Comparison of ENCODE assay signal across 8 cellular contexts in the genomic region with DNA sequence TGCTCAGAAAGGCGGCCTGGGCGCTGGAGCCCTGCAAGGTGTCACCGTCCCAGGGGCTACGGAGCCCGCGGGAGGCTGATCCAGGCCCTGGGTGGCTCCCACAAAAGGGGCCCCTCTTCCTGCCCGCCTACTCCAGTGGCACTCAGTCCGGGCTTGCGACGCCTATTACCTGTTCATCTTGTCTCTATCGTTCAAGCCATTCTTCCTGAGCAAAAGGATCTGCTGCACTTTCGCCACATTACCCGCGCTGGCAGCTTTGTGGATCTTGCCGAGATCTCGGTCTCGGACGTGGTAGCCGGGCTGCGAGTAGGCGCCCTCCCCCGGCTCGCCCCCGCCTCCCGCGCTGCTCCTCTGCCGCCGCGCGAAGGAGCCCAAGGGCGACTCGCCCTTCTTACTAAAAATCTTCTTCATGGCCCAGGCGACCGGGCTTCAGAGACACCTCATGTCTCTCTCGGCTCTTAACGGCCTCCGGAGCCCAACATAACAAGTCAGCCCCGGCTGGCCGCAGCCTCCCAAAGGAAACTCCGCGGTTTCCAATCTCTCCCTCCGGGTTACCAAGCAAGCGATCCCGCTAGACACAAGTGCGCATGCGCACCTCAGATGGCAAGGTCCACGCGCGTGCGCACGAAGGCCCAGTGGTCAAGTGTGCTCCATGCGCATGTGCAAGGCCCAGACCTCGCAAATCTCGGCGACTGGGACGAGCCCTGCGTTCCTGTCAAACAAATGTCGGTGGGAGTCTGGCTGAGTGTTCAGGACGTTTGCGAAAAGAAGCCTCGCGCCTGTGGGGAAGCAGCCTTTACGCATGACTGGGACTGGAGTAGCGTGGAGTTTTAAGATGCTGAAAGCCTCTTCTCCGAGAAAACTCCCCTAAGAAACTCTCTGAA. TPM values are rescaled to one million over a fixed set of nuclear protein-coding genes. Genes with fewer than 3 reads are reported as not detected.
DNase-seq lines count a peak whose midpoint lies in the region; ATAC-seq and TF ChIP-seq lines count a peak whose summit lies in the region.

ANKRD26 (minus strand) TSS at position 579 of the 884 bp plus-strand sequence; CDS start at position 411, 168 bp downstream.

- no peaks in the 10 kb centered on the region for H3K9me2 ChIP-seq in GM23248 (ENCODE audit: insufficient read depth)

- peaks cover 32% of the 10 kb centered on the region for H3K79me2 ChIP-seq in GM23248 (ENCODE audit: insufficient read depth)

- peaks cover 14% of the 10 kb centered on the region for H3K36me3 Mint-ChIP-seq in activated T-helper 17 cell treated with anti-CD3 and anti-CD28 coated beads, Interleukin-2, amount 50 U/mL, for 72 hours (ENCODE audit: low read depth)
- peaks cover 0 to 15% (median 4%) of the 10 kb centered on the region in 5 donors for H3K36me3 Mint-ChIP-seq in naive thymus-derived CD4-positive, alpha-beta T cell
- no peaks in the 10 kb centered on the region for H3K36me3 Mint-ChIP-seq in stimulated activated memory B cell treated with anti-CD40 and anti-IgM and Interleukin-4, amounts not matched to agents 10 μg/mL and 1 μg/mL and 100 μg/mL, for 72 hours

- peaks cover 23% of the 10 kb centered on the region for H3K4me1 Mint-ChIP-seq in activated T-helper 17 cell treated with anti-CD3 and anti-CD28 coated beads, Interleukin-2, amount 50 U/mL, for 72 hours
- peaks cover 30 to 64% (median 51%) of the 10 kb centered on the region in 7 donors for H3K4me1 Mint-ChIP-seq in naive thymus-derived CD4-positive, alpha-beta T cell
- peaks cover 42% of the 10 kb centered on the region for H3K4me1 Mint-ChIP-seq in stimulated activated memory B cell treated with anti-CD40 and anti-IgM and Interleukin-4, amounts not matched to agents 10 μg/mL and 1 μg/mL and 100 μg/mL, for 72 hours

- no peak for TF ChIP-seq CTCF in fibroblast of mammary gland (conservative IDR thresholded peaks at IDR 0.05; ENCODE audit: control insufficient read depth, insufficient read depth, low read depth, low read length)

- peak within 1 kb of the TSS; percentile 88 for H3K4me3 ChIP-seq in GM23248
- peak within 1 kb of the TSS; percentile 86 for H3K4me3 ChIP-seq in fibroblast of mammary gland (ENCODE audit: control insufficient read depth, low read depth, low read length)
- peak within 1 kb of the TSS; percentile 89 for H3K4me3 ChIP-seq in naive thymus-derived CD4-positive, alpha-beta T cell (ENCODE audit: low read length)

- H3K4me1 ChIP-seq in GM23248 (ENCODE audit: insufficient read depth) = 0 out of 2 replicates have a peak, but pooled peaks cover 6% of the 10 kb centered on the region
- peaks cover 18 to 28% of the 10 kb centered on the region in 2 donors for H3K4me1 ChIP-seq in naive thymus-derived CD4-positive, alpha-beta T cell (ENCODE audit: control insufficient read depth in 2 of 2, insufficient read depth in 2 of 2, low read length in 2 of 2)

- H3K9me3 ChIP-seq in GM23248 (ENCODE audit: low read depth) = no peaks in the 10 kb centered on the region
- H3K9me3 ChIP-seq in naive thymus-derived CD4-positive, alpha-beta T cell (ENCODE audit: control insufficient read depth in 2 of 3, low read length in 3 of 3) = no peaks in the 10 kb centered on the region

- H3F3A ChIP-seq in GM23248 (ENCODE audit: insufficient read depth) = 0 out of 2 replicates have a peak, but pooled peaks cover 11% of the 10 kb centered on the region

- H2AFZ ChIP-seq in GM23248 = peak within 1 kb of the TSS; percentile 97

- CTCF ChIA-PET in naive thymus-derived CD4-positive, alpha-beta T cell (lab: Charles Lee) = interaction anchor here (1.3 kb wide), 1 partner anchor 54 kb away, joined by 3 read pairs; the partner anchor contains the start of gene YME1L1

- H3K4me2 ChIP-seq in GM23248 (ENCODE audit: unreplicated experiment) = peak within 1 kb of the TSS; percentile 87

- no peaks in the 10 kb centered on the region for H3K27me3 ChIP-seq in GM23248 (replicated peaks; ENCODE audit: insufficient read depth)
- H3K27me3 ChIP-seq in naive thymus-derived CD4-positive, alpha-beta T cell (ENCODE audit: control insufficient read depth in 2 of 2, insufficient read depth in 2 of 2, low read length in 2 of 2) = no peaks in the 10 kb centered on the region

- no peaks in the 10 kb centered on the region for H4K20me1 ChIP-seq in GM23248 (ENCODE audit: insufficient read depth)

- H3K9ac ChIP-seq in GM23248 = peak within 1 kb of the TSS; percentile 88

- H3K27ac Mint-ChIP-seq in activated T-helper 17 cell treated with anti-CD3 and anti-CD28 coated beads, Interleukin-2, amount 50 U/mL, for 72 hours = peak within 1 kb of the TSS; percentile 96
- H3K27ac Mint-ChIP-seq in naive thymus-derived CD4-positive, alpha-beta T cell = peak within 1 kb of the TSS; percentile 92 to 99 (median 98)
- peak within 1 kb of the TSS; percentile 89 for H3K27ac Mint-ChIP-seq in stimulated activated memory B cell treated with anti-CD40 and anti-IgM and Interleukin-4, amounts not matched to agents 10 μg/mL and 1 μg/mL and 100 μg/mL, for 72 hours

- in situ Hi-C loops in GM23248 (cut with MboI) = no loop called here

- WGBS in GM23248 (ENCODE audit: low coverage in 1 of 2, low lambda C conversion rate in 2 of 2, missing lambda C conversion rate in 2 of 2), 2 experiments = 1 to 2% methylated on average over 63 to 65 of the region's 65 CpGs

- H3K27me3 Mint-ChIP-seq in activated T-helper 17 cell treated with anti-CD3 and anti-CD28 coated beads, Interleukin-2, amount 50 U/mL, for 72 hours = no peaks in the 10 kb centered on the region
- peaks cover 0 to 2% (median 0%) of the 10 kb centered on the region in 5 donors for H3K27me3 Mint-ChIP-seq in naive thymus-derived CD4-positive, alpha-beta T cell
- no peaks in the 10 kb centered on the region for H3K27me3 Mint-ChIP-seq in stimulated activated memory B cell treated with anti-CD40 and anti-IgM and Interleukin-4, amounts not matched to agents 10 μg/mL and 1 μg/mL and 100 μg/mL, for 72 hours

- DNase-seq in Daoy (ENCODE audit: low read depth) (peak; percentile 97), GM23248 (peak; percentile 100), Kasumi-1 (lab: John Stamatoyannopoulos, UW) (peak; percentile 98), RKO (ENCODE audit: low spot score) (peak; percentile 99), fibroblast of mammary gland (ENCODE audit: low read depth) (peak; percentile 97)
- peak; percentile 92 to 97 (median 95) for DNase-seq in naive thymus-derived CD4-positive, alpha-beta T cell

- POLR2A ChIA-PET in naive thymus-derived CD4-positive, alpha-beta T cell (lab: Charles Lee) = interaction anchor here (0.6 to 5.3 kb wide), 5 partner anchors 23 to 1711 kb away, joined by 3 to 43 read pairs (median 5); partner anchors contain the start of genes MASTL and YME1L1

- H3K36me3 ChIP-seq in GM23248 (ENCODE audit: low read depth) = no peaks in the 10 kb centered on the region
- no peaks in the 10 kb centered on the region for H3K36me3 ChIP-seq in naive thymus-derived CD4-positive, alpha-beta T cell (ENCODE audit: control insufficient read depth in 2 of 3, insufficient read depth in 3 of 3, low read length in 3 of 3)

- H3K9me3 Mint-ChIP-seq in activated T-helper 17 cell treated with anti-CD3 and anti-CD28 coated beads, Interleukin-2, amount 50 U/mL, for 72 hours = no peaks in the 10 kb centered on the region
- peaks cover 0 to 13% (median 0%) of the 10 kb centered on the region in 11 donors for H3K9me3 Mint-ChIP-seq in naive thymus-derived CD4-positive, alpha-beta T cell
- no peaks in the 10 kb centered on the region for H3K9me3 Mint-ChIP-seq in stimulated activated memory B cell treated with anti-CD40 and anti-IgM and Interleukin-4, amounts not matched to agents 10 μg/mL and 1 μg/mL and 100 μg/mL, for 72 hours

- H3K27ac ChIP-seq in GM23248 = peak within 1 kb of the TSS; percentile 78
- peak within 1 kb of the TSS; percentile 84 for H3K27ac ChIP-seq in naive thymus-derived CD4-positive, alpha-beta T cell (ENCODE audit: low read depth, low read length)

- intact Hi-C loops in naive thymus-derived CD4-positive, alpha-beta T cell (cut with micrococcal nuclease) = loop anchor here (1.0 to 10.0 kb wide), 15 partner anchors 15 to 1433 kb away; partner anchors contain the start of genes ABI1 (in 1 of the 2), APBB1IP (in 1 of the 2), PDSS1 (in 1 of the 2) and RAB18 (in 1 of the 2)

- ATAC-seq in activated T-helper 17 cell treated with anti-CD3 and anti-CD28 coated beads, Interleukin-2, amount 50 U/mL, for 72 hours (replicated peaks) = peak; percentile 64
- peak; percentile 76 for ATAC-seq in naive thymus-derived CD4-positive, alpha-beta T cell
- ATAC-seq in stimulated activated memory B cell treated with anti-CD40 and anti-IgM and Interleukin-4, amounts not matched to agents 10 μg/mL and 1 μg/mL and 100 μg/mL, for 72 hours = peak; percentile 91

- peak within 1 kb of the TSS; percentile 90 for H3K4me3 Mint-ChIP-seq in activated T-helper 17 cell treated with anti-CD3 and anti-CD28 coated beads, Interleukin-2, amount 50 U/mL, for 72 hours
- H3K4me3 Mint-ChIP-seq in naive thymus-derived CD4-positive, alpha-beta T cell = peak within 1 kb of the TSS; percentile 86 to 97 (median 92)
- peak within 1 kb of the TSS; percentile 90 for H3K4me3 Mint-ChIP-seq in stimulated activated memory B cell treated with anti-CD40 and anti-IgM and Interleukin-4, amounts not matched to agents 10 μg/mL and 1 μg/mL and 100 μg/mL, for 72 hours

RNA-seq across cellular contexts. Expression of gene ANKRD26, which starts in this region (rescaled TPM):
- 4.2 and 5.1 TPM in 2 replicates for total RNA-seq in Daoy (2014; rRNA removed; shearing (Covaris generic))
- 5.4 and 5.6 TPM in 2 replicates for total RNA-seq in GM23248 (2014; rRNA removed; shearing (Covaris generic))
- polyA plus RNA-seq in GM23248 (2016; fragmentation: Nextera tagmentation; extraction: Ambion mirVana) = 4.1 and 4.8 TPM in 2 replicates
- 1 to 10 TPM; 6.2 to 9.2 TPM for total RNA-seq in activated T-helper 17 cell treated with anti-CD3 and anti-CD28 coated beads, Interleukin-2, amount 50 U/mL, for 72 hours
- total RNA-seq in naive thymus-derived CD4-positive, alpha-beta T cell = 10 to 100 TPM in 2 of 5 experiments, 1 to 10 TPM in 3; 6.4 to 14.2 (median 8.9) TPM
- polyA plus RNA-seq in naive thymus-derived CD4-positive, alpha-beta T cell = 1 to 10 TPM; 2.9 to 3.9 TPM

Comparison
In these comparisons a context has a peak if more than half of its experiments do, and no peak if none do; other contexts are left out.
1. Peak in every context shown above with its lines: DNase-seq, ATAC-seq, H3K4me3 ChIP-seq and H3K27ac ChIP-seq.